In the genomic region with DNA sequence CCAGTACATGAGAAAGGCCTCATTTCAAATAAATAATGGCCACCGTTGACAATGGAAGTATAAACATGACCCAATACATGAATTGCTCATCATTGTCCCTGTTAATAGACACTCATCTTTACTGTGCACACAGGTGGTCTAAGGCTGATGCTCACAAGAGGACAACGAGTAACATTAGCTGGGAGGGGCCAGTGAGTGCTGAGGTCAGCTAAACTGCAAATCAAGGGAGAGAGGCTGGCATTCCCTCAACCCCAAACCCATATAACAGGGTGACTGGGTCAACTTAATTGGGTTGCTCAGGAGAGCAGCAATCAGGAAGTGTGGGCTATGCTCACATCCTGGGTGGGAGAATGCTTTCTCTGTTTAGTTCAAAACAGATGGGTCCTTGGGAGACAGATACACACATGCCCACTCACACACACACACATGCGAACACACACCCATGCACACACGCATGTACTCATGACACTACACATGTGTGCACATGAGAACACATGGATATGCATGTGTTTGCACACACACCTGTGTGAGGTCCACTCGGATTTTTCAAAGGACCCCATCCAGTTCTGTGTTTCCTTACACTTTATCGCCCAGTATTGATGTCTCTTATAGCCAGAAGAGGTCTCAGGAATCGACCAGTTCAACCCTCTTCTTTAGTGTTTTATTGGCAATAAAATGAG, we compare ENCODE assay signal across 19 cellular contexts.
"Had no signal": no experiment of that assay in that cellular context is flagged by ENCODE, and none has a peak within 500 bp of the region (broad histone marks: within the 10 kb centered on the region; RNA-seq: fewer than 3 reads in every experiment).

No MANE protein-coding gene starts in this region.

- H3K36me3 ChIP-seq: esophagus muscularis mucosa, heart right ventricle, left ventricle myocardium inferior, thoracic aorta, upper lobe of left lung had no signal

- DNase-seq: activated B cell treated with CpG ODN at 0.5 μM for 24 hours; activated CD4-positive, alpha-beta memory T cell treated with anti-CD3 and anti-CD28 coated beads, Interleukin-2, amount 10 ng/mL, durations not matched to agents 7 days and 5 days; activated CD4-positive, alpha-beta T cell treated with anti-CD3 and anti-CD28 coated beads for 48 hours; activated CD8-positive, alpha-beta memory T cell treated with anti-CD3 and anti-CD28 coated beads, Interleukin-2, amount 10 ng/mL, durations not matched to agents 7 days and 5 days; effector memory CD4-positive, alpha-beta T cell; heart right ventricle; kidney glomerular epithelial cell; left ventricle myocardium inferior; mammary epithelial cell; midbrain; nephron progenitor cell; occipital lobe; retina; stimulated activated naive B cell treated with anti-CD40 and anti-IgM and Interleukin-4, amounts not matched to agents 10 μg/mL and 1 μg/mL and 100 μg/mL, for 72 hours; upper lobe of left lung had no signal

- H3K4me3 ChIP-seq: esophagus muscularis mucosa, heart right ventricle, left ventricle myocardium inferior, thoracic aorta, upper lobe of left lung had no signal

- H3K9me3 ChIP-seq: esophagus muscularis mucosa, heart right ventricle, left ventricle myocardium inferior, thoracic aorta, upper lobe of left lung had no signal

- H3K36me3 Mint-ChIP-seq: activated CD8-positive, alpha-beta memory T cell treated with anti-CD3 and anti-CD28 coated beads, Interleukin-2, amount 10 ng/mL, durations not matched to agents 7 days and 5 days; activated naive CD8-positive, alpha-beta T cell; stimulated activated naive B cell treated with anti-CD40 and anti-IgM and Interleukin-4, amounts not matched to agents 10 μg/mL and 1 μg/mL and 100 μg/mL, for 72 hours had no signal

- H3K9me3 Mint-ChIP-seq: activated B cell treated with CpG ODN at 0.5 μM for 24 hours; activated CD4-positive, alpha-beta memory T cell treated with anti-CD3 and anti-CD28 coated beads, Interleukin-2, amount 10 ng/mL, durations not matched to agents 7 days and 5 days; dendritic cell treated with granulocyte-macrophage colony-stimulating factor and Interleukin-4, amounts not matched to agents 40 ng/mL and 50 ng/mL, for 4 days; nephron progenitor cell had no signal

- H3K4me3 Mint-ChIP-seq: activated B cell treated with CpG ODN at 0.5 μM for 24 hours; activated CD4-positive, alpha-beta memory T cell treated with anti-CD3 and anti-CD28 coated beads, Interleukin-2, amount 10 ng/mL, durations not matched to agents 7 days and 5 days; activated CD8-positive, alpha-beta memory T cell treated with anti-CD3 and anti-CD28 coated beads, Interleukin-2, amount 10 ng/mL, durations not matched to agents 7 days and 5 days; activated naive CD8-positive, alpha-beta T cell; dendritic cell treated with granulocyte-macrophage colony-stimulating factor and Interleukin-4, amounts not matched to agents 40 ng/mL and 50 ng/mL, for 4 days; nephron progenitor cell; stimulated activated naive B cell treated with anti-CD40 and anti-IgM and Interleukin-4, amounts not matched to agents 10 μg/mL and 1 μg/mL and 100 μg/mL, for 72 hours had no signal

- H3K4me1 Mint-ChIP-seq: activated B cell treated with CpG ODN at 0.5 μM for 24 hours; activated CD4-positive, alpha-beta memory T cell treated with anti-CD3 and anti-CD28 coated beads, Interleukin-2, amount 10 ng/mL, durations not matched to agents 7 days and 5 days; activated CD8-positive, alpha-beta memory T cell treated with anti-CD3 and anti-CD28 coated beads, Interleukin-2, amount 10 ng/mL, durations not matched to agents 7 days and 5 days; stimulated activated naive B cell treated with anti-CD40 and anti-IgM and Interleukin-4, amounts not matched to agents 10 μg/mL and 1 μg/mL and 100 μg/mL, for 72 hours had no signal

- ATAC-seq: activated CD8-positive, alpha-beta memory T cell treated with anti-CD3 and anti-CD28 coated beads, Interleukin-2, amount 10 ng/mL, durations not matched to agents 7 days and 5 days; heart right ventricle; stimulated activated naive B cell treated with anti-CD40 and anti-IgM and Interleukin-4, amounts not matched to agents 10 μg/mL and 1 μg/mL and 100 μg/mL, for 72 hours had no signal

- H3K27ac Mint-ChIP-seq: activated B cell treated with CpG ODN at 0.5 μM for 24 hours; activated CD4-positive, alpha-beta memory T cell treated with anti-CD3 and anti-CD28 coated beads, Interleukin-2, amount 10 ng/mL, durations not matched to agents 7 days and 5 days; activated CD8-positive, alpha-beta memory T cell treated with anti-CD3 and anti-CD28 coated beads, Interleukin-2, amount 10 ng/mL, durations not matched to agents 7 days and 5 days; activated naive CD8-positive, alpha-beta T cell; dendritic cell treated with granulocyte-macrophage colony-stimulating factor and Interleukin-4, amounts not matched to agents 40 ng/mL and 50 ng/mL, for 4 days; nephron progenitor cell; stimulated activated naive B cell treated with anti-CD40 and anti-IgM and Interleukin-4, amounts not matched to agents 10 μg/mL and 1 μg/mL and 100 μg/mL, for 72 hours had no signal

- H3K27ac ChIP-seq: esophagus muscularis mucosa, heart right ventricle, left ventricle myocardium inferior, thoracic aorta, upper lobe of left lung had no signal
